Comparison of ENCODE assay signal across 21 cellular contexts in genomic region chr10:90939648-90940047, GRCh38. TPM values are rescaled to one million over a fixed set of nuclear protein-coding genes. Genes with fewer than 3 reads are reported as not detected.
"Had no signal": no experiment of that assay in that cellular context is flagged by ENCODE, and none has a peak within 500 bp of the region (broad histone marks: within the 10 kb centered on the region; RNA-seq: fewer than 3 reads in every experiment).

No MANE protein-coding gene starts in this region.

- H3K27me3 Mint-ChIP-seq: IgD-negative memory B cell had no signal

- H3K27ac ChIP-seq: SJSA1, SK-N-MC had no signal

- H3K36me3 ChIP-seq: MG63, SJSA1 had no signal

- H3K27me3 ChIP-seq: MG63, SJSA1 had no signal

- H3K4me3 ChIP-seq: MG63, SJSA1, SK-N-MC had no signal

- H3K4me1 Mint-ChIP-seq: IgD-negative memory B cell had no signal

- H3K9me3 Mint-ChIP-seq: IgD-negative memory B cell had no signal

- H3K4me3 Mint-ChIP-seq: IgD-negative memory B cell had no signal

- H3K27ac Mint-ChIP-seq: IgD-negative memory B cell had no signal

- DNase-seq: Karpas-422, KBM-7, MG63, NCI-H1092, NCI-H1436, NCI-H187, NCI-H2029, NCI-H2081 treated with DMSO at 0.1 percent for 48 hours, NCI-H2171 treated with DMSO at 0.1 percent for 48 hours, NCI-H2227 treated with DMSO at 0.1 percent for 48 hours, NCI-H524, NCI-H526 treated with DMSO at 0.1 percent for 48 hours, NCI-H774, Right ventricle myocardium superior, RPMI8226, SIG-M5 had no signal

- H3K9me3 ChIP-seq: MG63, SJSA1 had no signal

- H3K36me3 Mint-ChIP-seq: IgD-negative memory B cell had no signal

RNA-seq across cellular contexts. Expression of gene ANKRD1, which starts 18.8 kb away (rescaled TPM):
- total RNA-seq: HT-29; T-helper 1 cell treated with Interleukin-12 subunit alpha and Interleukin-12 subunit beta and Interleukin-4 antibody, amounts not matched to agents 30 ng/mL and 1 ng/mL, for 36 hours had no signal
- polyA plus RNA-seq: IgD-negative memory B cell had no signal
